In genomic region chr5:107601076-107601475, GRCh38 we compare ENCODE assay signal across 1 cellular context.
TF ChIP-seq lines count a peak whose summit lies in the region.

No MANE protein-coding gene starts in this region.

TF ChIP-seq in HepG2, 621 proteins besides CTCF, POLR2A, EP300 and RAD21 (continued from another document):
- TF ChIP-seq TMF1 (CRISPR knock-in tag; IDR thresholded peaks at IDR 0.05; ENCODE audit: low read depth) (no peak), LRRFIP1 (CRISPR knock-in tag; conservative IDR thresholded peaks at IDR 0.05) (no peak)
